Comparison of ENCODE assay signal across 4 cellular contexts in genomic region chr2:157756447-157756846, GRCh38.
TF ChIP-seq lines count a peak whose summit lies in the region.
"Not testable (repeated sequence)": the region's sequence is repeated elsewhere in the genome, so short reads cannot be mapped to it uniquely, and the experiment has no call there.

No MANE protein-coding gene starts in this region.

TF ChIP-seq in A549, 52 proteins besides CTCF, POLR2A, EP300 and RAD21:
- TF ChIP-seq CEBPB (IDR thresholded peaks at IDR 0.05): 0 out of 4 replicates have a peak, but pooled peaks have one; percentile 37 to 41

TF ChIP-seq in IMR-90, 13 proteins besides CTCF, POLR2A, EP300 and RAD21:
- TF ChIP-seq CEBPB (IDR thresholded peaks at IDR 0.05; ENCODE audit: low read depth, low read length): peak; percentile 38

TF ChIP-seq in K562, 482 proteins besides CTCF, POLR2A, EP300 and RAD21:
- TF ChIP-seq CEBPB (tag; IDR thresholded peaks at IDR 0.05): peak; percentile 70
- TF ChIP-seq CEBPG (CRISPR knock-in tag; IDR thresholded peaks at IDR 0.05): not testable (repeated sequence)
- peak; percentile 35 to 57; a peak in 3 of 4 replicates for TF ChIP-seq CEBPG (tag; conservative IDR thresholded peaks at IDR 0.05 in 1 of 2, IDR thresholded peaks at IDR 0.05 in 1 of 2)

TF ChIP-seq in HepG2, 621 proteins besides CTCF, POLR2A, EP300 and RAD21:
- peak; percentile 17; the same call in 1 of the 2 replicates for TF ChIP-seq CEBPB (IDR thresholded peaks at IDR 0.05; ENCODE audit: borderline replicate concordance, low read depth, low read length)
TF ChIP-seq in HepG2: peak in this region for 1; not testable (repeated sequence) for 620.
